In genomic region chr9:524008-524407, GRCh38 we compare ENCODE assay signal across 21 cellular contexts.
"Had no signal": no experiment of that assay in that cellular context is flagged by ENCODE, and none has a peak within 500 bp of the region (broad histone marks: within the 10 kb centered on the region; RNA-seq: fewer than 3 reads in every experiment).

No MANE protein-coding gene starts in this region.

- H3K4me3 ChIP-seq: cardiac muscle cell, esophagus muscularis mucosa, lung, right lobe of liver, SJSA1 had no signal

- H3K27me3 ChIP-seq: cardiac muscle cell, esophagus muscularis mucosa, neutrophil, right lobe of liver, SJSA1 had no signal

- H3K9me3 ChIP-seq: esophagus muscularis mucosa, neutrophil, right lobe of liver, SJSA1 had no signal

- ATAC-seq: activated CD4-positive, alpha-beta T cell treated with anti-CD3 and anti-CD28 coated beads for 36 hours; activated CD8-positive, alpha-beta T cell treated with anti-CD3 and anti-CD28 coated beads for 36 hours; activated naive CD8-positive, alpha-beta T cell treated with anti-CD3 and anti-CD28 coated beads, Interleukin-2, amount 50 U/mL, for 24 hours; activated T-cell treated with anti-CD3 and anti-CD28 coated beads, Interleukin-2, amount 50 U/mL, for 72 hours; naive thymus-derived CD4-positive, alpha-beta T cell; right lobe of liver had no signal

- H3K4me1 ChIP-seq: right lobe of liver, SJSA1 had no signal

- H3K36me3 ChIP-seq: cardiac muscle cell, esophagus muscularis mucosa, neutrophil, right lobe of liver, SJSA1 had no signal

- H3K27ac ChIP-seq: cardiac muscle cell, esophagus muscularis mucosa, neutrophil, right lobe of liver, SJSA1 had no signal

- DNase-seq: activated CD4-positive, alpha-beta T cell treated with anti-CD3 and anti-CD28 coated beads for 36 hours; activated CD8-positive, alpha-beta memory T cell treated with anti-CD3 and anti-CD28 coated beads, Interleukin-2, amount 50 U/mL, for 4 hours; activated CD8-positive, alpha-beta T cell treated with anti-CD3 and anti-CD28 coated beads for 36 hours; activated naive CD8-positive, alpha-beta T cell treated with anti-CD3 and anti-CD28 coated beads, Interleukin-2, amount 50 U/mL, for 24 hours; activated T-cell treated with anti-CD3 and anti-CD28 coated beads, Interleukin-2, amount 50 U/mL, for 72 hours; cortex of kidney; foreskin fibroblast; head of caudate nucleus; islet precursor cell; naive thymus-derived CD4-positive, alpha-beta T cell; right lobe of liver; stimulated activated CD4-positive, alpha-beta T cell treated with anti-CD3 and anti-CD28 coated beads, Interleukin-12 subunit alpha, Interleukin-12 subunit beta, amount 100 ng/mL, for 4 hours; stimulated activated CD4-positive, alpha-beta T cell treated with anti-CD3 and anti-CD28 coated beads, Interleukin-2, amount 100 ng/mL, for 48 hours; stimulated activated naive CD4-positive, alpha-beta T cell treated with Interleukin-2 at 50 U/mL for 16 hours; T-helper 9 cell had no signal

- FAIRE-seq: astrocyte had no signal
